ENCODE assay signal across 27 cellular contexts in genomic region chr22:27255580-27255979, GRCh38.
DNase-seq lines count a peak whose midpoint lies in the region; ATAC-seq, FAIRE-seq and TF ChIP-seq lines count a peak whose summit lies in the region.
"Had no signal": no experiment of that assay in that cellular context is flagged by ENCODE, and none has a peak within 500 bp of the region (broad histone marks: within the 10 kb centered on the region; RNA-seq: fewer than 3 reads in every experiment).

No MANE protein-coding gene starts in this region.

- H3K4me2 ChIP-seq in A549: no peak overlapping the region
- H3K4me2 ChIP-seq: BLaER1 had no signal

- no peak for FAIRE-seq in A549 (lab: Jason Lieb, UNC)
- FAIRE-seq: GM12878, GM12892, GM18507 had no signal

- no peak for TF ChIP-seq RAD21 in A549 (conservative IDR thresholded peaks at IDR 0.05 in 1 of 2, IDR thresholded peaks at IDR 0.05 in 1 of 2)

- DNase-seq in NCI-H446 treated with DMSO at 0.1 percent for 48 hours (lab: John Stamatoyannopoulos, UW): peak; percentile 2
- DNase-seq in NCI-H446 (lab: John Stamatoyannopoulos, UW): no peak
- no peak for DNase-seq in A549 (ENCODE audit: low read depth in 1 of 2, low spot score in 1 of 2)
- no peak for DNase-seq in adipocyte (ENCODE audit: low read depth)
- no peak for DNase-seq in NCI-H2171 (lab: John Stamatoyannopoulos, UW)
- DNase-seq in cerebellum (ENCODE audit: low spot score): no peak
- DNase-seq: ACHN; BE2C; C1 segment of cervical spinal cord; CD4-positive, alpha-beta memory T cell; CD4-positive, CD25-positive, alpha-beta regulatory T cell; CD8-positive, alpha-beta memory T cell; COR-L47; DMS 273 treated with DMSO at 0.1 percent for 48 hours; DMS153; DMS53; DMS79; DND-41; EL; GDM1 had no signal

- peaks cover 39% of the 10 kb centered on the region for H3K9me3 ChIP-seq in A549
- peaks cover 45% of the 10 kb centered on the region for H3K9me3 ChIP-seq in adipocyte (ENCODE audit: control insufficient read depth, low read length)

- H3K4me3 ChIP-seq in A549: no peak overlapping the region
- H3K4me3 ChIP-seq in adipocyte (ENCODE audit: low read length): peak overlapping the region; percentile 13
- H3K4me3 ChIP-seq: BLaER1, GM12878 had no signal

- POLR2A ChIA-PET in A549 (lab: Yijun Ruan, JAX): no interaction called here

- H3K36me3 ChIP-seq in adipocyte (ENCODE audit: control insufficient read depth, insufficient read depth, low read length, severe bottlenecking): no peaks in the 10 kb centered on the region
- H3K36me3 ChIP-seq: BE2C, BLaER1 had no signal

- TF ChIP-seq POLR2A in A549 (IDR thresholded peaks at IDR 0.05; ENCODE audit: low read length): no peak

- TF ChIP-seq CTCF in A549 (IDR thresholded peaks at IDR 0.05): no peak
- TF ChIP-seq CTCF in nephron (IDR thresholded peaks at IDR 0.05; ENCODE audit: unreplicated experiment in 3 of 3): no peak

- H3K9me3 Mint-ChIP-seq in nephron: peaks cover 22% of the 10 kb centered on the region

- H3K9ac ChIP-seq in adipocyte (ENCODE audit: low read length): no peak overlapping the region
- H3K9ac ChIP-seq: BLaER1 had no signal

- no peak for TF ChIP-seq EP300 in A549 (IDR thresholded peaks at IDR 0.05)

- H3K27ac ChIP-seq in A549: no peak overlapping the region
- H3K27ac ChIP-seq: 22Rv1, BLaER1 had no signal

- H3K27me3 ChIP-seq in adipocyte (replicated peaks; ENCODE audit: control insufficient read depth, insufficient read depth, low read length): peaks cover 15% of the 10 kb centered on the region
- H3K27me3 ChIP-seq: BE2C, BLaER1 had no signal

- peaks cover 6% of the 10 kb centered on the region for H3K27me3 Mint-ChIP-seq in nephron (ENCODE audit: low read depth)
- H3K27me3 Mint-ChIP-seq: CD4-positive, CD25-positive, alpha-beta regulatory T cell had no signal

- H3K4me1 ChIP-seq in A549 (peaks cover 21% of the 10 kb centered on the region), adipocyte (ENCODE audit: control insufficient read depth, insufficient read depth, low read length) (no peaks in the 10 kb centered on the region)

- ATAC-seq in A549: no peak
- ATAC-seq: GM12878 had no signal

- CTCF ChIA-PET in A549 (lab: Yijun Ruan, JAX): interaction anchor here (1.5 kb wide), 1 partner anchor 12 kb away, joined by 3 read pairs; no protein-coding TSS in a partner anchor

- WGBS in A549 (ENCODE audit: missing lambda C conversion rate): 49% methylated on average over 3 of the region's 3 CpGs

- no peak overlapping the region for H3K4me3 Mint-ChIP-seq in nephron
- H3K4me3 Mint-ChIP-seq: CD14-positive monocyte; CD4-positive, alpha-beta memory T cell; CD4-positive, CD25-positive, alpha-beta regulatory T cell; CD8-positive, alpha-beta memory T cell had no signal

- H3K27ac Mint-ChIP-seq in nephron: peak overlapping the region in 2 of 3 experiments; percentile 8 to 50
- H3K27ac Mint-ChIP-seq: CD14-positive monocyte; CD4-positive, alpha-beta memory T cell; CD4-positive, CD25-positive, alpha-beta regulatory T cell; CD8-positive, alpha-beta memory T cell had no signal

- peaks cover 7% of the 10 kb centered on the region for H3K36me3 Mint-ChIP-seq in nephron (ENCODE audit: low read depth)
- H3K36me3 Mint-ChIP-seq: CD14-positive monocyte; CD4-positive, alpha-beta memory T cell had no signal

- peaks cover 45% of the 10 kb centered on the region for H3K4me1 Mint-ChIP-seq in nephron
- H3K4me1 Mint-ChIP-seq: CD4-positive, alpha-beta memory T cell; CD4-positive, CD25-positive, alpha-beta regulatory T cell; CD8-positive, alpha-beta memory T cell had no signal

TF ChIP-seq in A549, 52 proteins besides CTCF, POLR2A, EP300 and RAD21:
- no peak for TF ChIP-seq MAZ (IDR thresholded peaks at IDR 0.05; ENCODE audit: borderline replicate concordance, low read depth, low read length)
- TF ChIP-seq KDM1A (IDR thresholded peaks at IDR 0.05; ENCODE audit: low read depth): peak; percentile 18; the same call in 1 of the 2 replicates
